ENCODE assay signal across 12 cellular contexts in the genomic region with DNA sequence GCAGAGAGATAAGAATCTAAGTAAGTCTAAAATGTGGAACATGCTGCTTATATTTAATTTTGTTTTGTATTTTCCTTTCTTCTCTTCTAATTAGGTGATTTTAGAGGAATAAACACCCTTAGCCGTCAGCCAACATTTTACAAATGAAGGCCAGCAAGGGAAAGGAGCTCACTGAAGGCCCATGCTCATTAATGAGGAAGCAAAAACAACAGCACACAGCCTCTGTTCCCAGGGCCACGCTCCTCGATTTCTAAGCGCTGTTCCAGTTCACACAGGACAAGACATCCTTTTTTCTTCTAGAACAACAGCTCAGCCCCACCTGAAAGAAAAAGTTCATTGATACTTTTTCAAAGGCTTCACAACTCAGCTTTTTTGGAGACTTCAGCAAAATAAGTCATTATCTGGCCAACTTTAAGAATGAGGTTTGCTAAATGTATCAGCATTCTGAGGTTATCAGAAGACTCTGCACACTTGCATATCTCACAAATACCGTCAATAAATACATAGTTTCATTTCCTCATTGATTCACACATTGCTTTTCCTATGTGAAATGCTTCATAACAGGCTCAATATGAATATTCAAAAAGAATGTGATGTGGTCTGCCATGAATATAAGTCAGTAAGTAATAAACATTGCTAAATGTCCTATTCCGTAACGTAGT. TPM values are rescaled to one million over a fixed set of nuclear protein-coding genes. Genes with fewer than 3 reads are reported as not detected.
A peak's percentile ranks its signal among the peaks of the same experiment; 100 is the strongest.
DNase-seq lines count a peak whose midpoint lies in the region; ATAC-seq and TF ChIP-seq lines count a peak whose summit lies in the region.
"Had no signal": no experiment of that assay in that cellular context is flagged by ENCODE, and none has a peak within 500 bp of the region (broad histone marks: within the 10 kb centered on the region; RNA-seq: fewer than 3 reads in every experiment).

No MANE protein-coding gene starts in this region.

- CTCF ChIA-PET in SK-N-SH (lab: Yijun Ruan, JAX) = interaction anchor here (1.0 to 1.7 kb wide), 4 partner anchors 29 to 324 kb away, joined by 4 to 5 read pairs (median 4); no protein-coding TSS in a partner anchor

- H3K4me1 ChIP-seq in SK-N-SH (ENCODE audit: control insufficient read depth in 1 of 2, insufficient read depth in 2 of 2, low read depth in 1 of 2, low read length in 1 of 2) = peaks cover 0 to 4% of the 10 kb centered on the region in 2 experiments; a peak in 1 of 4 replicates

- DNase-seq in MV-4-11 (lab: John Stamatoyannopoulos, UW) (peak; percentile 82), substantia nigra (lab: John Stamatoyannopoulos, UW) (peak in 14 of 49 donors; percentile 9 to 39 (median 20)), SK-N-DZ (ENCODE audit: low spot score) (no peak), SK-N-SH (no peak), NCI-H1436 (lab: John Stamatoyannopoulos, UW) (no peak)
- no peak for DNase-seq in stimulated activated CD4-positive, alpha-beta T cell treated with anti-CD3 and anti-CD28 coated beads, Interleukin-12 subunit alpha, Interleukin-12 subunit beta, amount 100 ng/mL, for 4 hours
- DNase-seq: effector CD8-positive, alpha-beta T cell; GF-D8; NCI-H2227 treated with DMSO at 0.1 percent for 48 hours; ovary had no signal

- H3K36me3 ChIP-seq in SK-N-SH (replicated peaks in 1 of 2; ENCODE audit: control insufficient read depth in 1 of 2, insufficient read depth in 2 of 2, low read length in 1 of 2) = no peaks in the 10 kb centered on the region
- H3K36me3 ChIP-seq: ovary had no signal

- no peak overlapping the region for H3K4me3 ChIP-seq in SK-N-SH (ENCODE audit: low read depth in 2 of 2, low read length in 1 of 2)
- H3K4me3 ChIP-seq: ovary had no signal

- H3K27ac ChIP-seq in substantia nigra (ENCODE audit: low read depth, low read length, poor library complexity, severe bottlenecking) (peak overlapping the region; percentile 53), SK-N-SH (ENCODE audit: low read depth in 2 of 2, low read length in 1 of 2) (no peak overlapping the region)
- H3K27ac ChIP-seq: ovary had no signal

- no peaks in the 10 kb centered on the region for H4K20me1 ChIP-seq in SK-N-SH (ENCODE audit: insufficient read depth)

- ATAC-seq in GM19035 (IDR thresholded peaks at IDR 0.05; ENCODE audit: unreplicated experiment) (peak; percentile 77), HG02763 (IDR thresholded peaks at IDR 0.05; ENCODE audit: unreplicated experiment) (peak; percentile 63)

- H2AFZ ChIP-seq in SK-N-SH (ENCODE audit: low read depth) = no peak overlapping the region

- no peak for TF ChIP-seq RAD21 in SK-N-SH (IDR thresholded peaks at IDR 0.05; ENCODE audit: low read length)

- no peaks in the 10 kb centered on the region for H3K79me2 ChIP-seq in SK-N-SH (ENCODE audit: insufficient read depth)

- POLR2A ChIA-PET in SK-N-SH (lab: Yijun Ruan, JAX) = no interaction called here

- H3K27me3 ChIP-seq in SK-N-SH (ENCODE audit: insufficient read depth) = no peaks in the 10 kb centered on the region; the same call in 1 of the 2 replicates
- H3K27me3 ChIP-seq: ovary had no signal

- no peak overlapping the region for H3K9ac ChIP-seq in SK-N-SH

- no peaks in the 10 kb centered on the region; the same call in 1 of the 2 replicates for H3K9me3 ChIP-seq in SK-N-SH
- H3K9me3 ChIP-seq: ovary had no signal

- no peaks in the 10 kb centered on the region for H3F3A ChIP-seq in SK-N-SH (replicated peaks; ENCODE audit: insufficient read depth)

- no peak for TF ChIP-seq EP300 in SK-N-SH (IDR thresholded peaks at IDR 0.05; ENCODE audit: borderline replicate concordance in 1 of 2, low read depth in 1 of 2, low read length in 1 of 2)

- H3K9me2 ChIP-seq in SK-N-SH = no peaks in the 10 kb centered on the region

- no peak overlapping the region for H3K4me2 ChIP-seq in SK-N-SH

- 59% methylated on average over 7 of the region's 7 CpGs for WGBS in SK-N-SH (ENCODE audit: low lambda C conversion rate)

- no peak for TF ChIP-seq CTCF in SK-N-SH (IDR thresholded peaks at IDR 0.05)

TF ChIP-seq in SK-N-SH, 30 proteins besides CTCF, POLR2A, EP300 and RAD21:
- TF ChIP-seq EZH2phosphoT487 (IDR thresholded peaks at IDR 0.05; ENCODE audit: borderline replicate concordance, low read depth) (no peak), TAF1 (IDR thresholded peaks at IDR 0.05; ENCODE audit: borderline replicate concordance, low read depth, low read length) (no peak), TCF12 (IDR thresholded peaks at IDR 0.05) (no peak), CHD2 (IDR thresholded peaks at IDR 0.05; ENCODE audit: low read length, partially characterized antibody) (no peak), GABPA (IDR thresholded peaks at IDR 0.05; ENCODE audit: low read depth) (no peak), SMC3 (IDR thresholded peaks at IDR 0.05; ENCODE audit: low read depth, low read length) (no peak), MXI1 (IDR thresholded peaks at IDR 0.05; ENCODE audit: low read depth, low read length) (no peak), MEF2A (IDR thresholded peaks at IDR 0.05; ENCODE audit: borderline replicate concordance, low read depth) (no peak)
- TF ChIP-seq, protein P1, sequence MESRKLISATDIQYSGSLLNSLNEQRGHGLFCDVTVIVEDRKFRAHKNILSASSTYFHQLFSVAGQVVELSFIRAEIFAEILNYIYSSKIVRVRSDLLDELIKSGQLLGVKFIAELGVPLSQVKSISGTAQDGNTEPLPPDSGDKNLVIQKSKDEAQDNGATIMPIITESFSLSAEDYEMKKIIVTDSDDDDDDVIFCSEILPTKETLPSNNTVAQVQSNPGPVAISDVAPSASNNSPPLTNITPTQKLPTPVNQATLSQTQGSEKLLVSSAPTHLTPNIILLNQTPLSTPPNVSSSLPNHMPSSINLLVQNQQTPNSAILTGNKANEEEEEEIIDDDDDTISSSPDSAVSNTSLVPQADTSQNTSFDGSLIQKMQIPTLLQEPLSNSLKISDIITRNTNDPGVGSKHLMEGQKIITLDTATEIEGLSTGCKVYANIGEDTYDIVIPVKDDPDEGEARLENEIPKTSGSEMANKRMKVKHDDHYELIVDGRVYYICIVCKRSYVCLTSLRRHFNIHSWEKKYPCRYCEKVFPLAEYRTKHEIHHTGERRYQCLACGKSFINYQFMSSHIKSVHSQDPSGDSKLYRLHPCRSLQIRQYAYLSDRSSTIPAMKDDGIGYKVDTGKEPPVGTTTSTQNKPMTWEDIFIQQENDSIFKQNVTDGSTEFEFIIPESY (IDR thresholded peaks at IDR 0.05; ENCODE audit: borderline replicate concordance, low read depth) = no peak
- TF ChIP-seq, protein P2, sequence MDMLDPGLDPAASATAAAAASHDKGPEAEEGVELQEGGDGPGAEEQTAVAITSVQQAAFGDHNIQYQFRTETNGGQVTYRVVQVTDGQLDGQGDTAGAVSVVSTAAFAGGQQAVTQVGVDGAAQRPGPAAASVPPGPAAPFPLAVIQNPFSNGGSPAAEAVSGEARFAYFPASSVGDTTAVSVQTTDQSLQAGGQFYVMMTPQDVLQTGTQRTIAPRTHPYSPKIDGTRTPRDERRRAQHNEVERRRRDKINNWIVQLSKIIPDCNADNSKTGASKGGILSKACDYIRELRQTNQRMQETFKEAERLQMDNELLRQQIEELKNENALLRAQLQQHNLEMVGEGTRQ (IDR thresholded peaks at IDR 0.05; ENCODE audit: borderline replicate concordance, low read depth, low read length) = no peak

RNA-seq across cellular contexts. Expression of gene SFMBT2, which starts 34.8 kb away (rescaled TPM):
- 2.3 and 2.7 TPM in 2 replicates for polyA plus RNA-seq in SK-N-DZ (2014; cell fraction: cytosol; rRNA removed)
- 2.7 and 4.5 TPM in 2 replicates for polyA plus RNA-seq in SK-N-DZ (2014; cell fraction: nucleus; rRNA removed)
- 0.20 and 0.49 TPM in 2 replicates for polyA plus RNA-seq in SK-N-SH (2012; rRNA removed)
- 0.37 and 0.55 TPM in 2 replicates for polyA plus RNA-seq in SK-N-SH (2012; cell fraction: cytosol; rRNA removed)
- polyA plus RNA-seq in SK-N-SH (2012; cell fraction: nucleus; rRNA removed) = 0.83 and 0.92 TPM in 2 replicates
